ENCODE assay signal across 24 cellular contexts in genomic region chr13:73194310-73194709, GRCh38.
DNase-seq lines count a peak whose midpoint lies in the region; ATAC-seq, FAIRE-seq and TF ChIP-seq lines count a peak whose summit lies in the region.
"Had no signal": no experiment of that assay in that cellular context is flagged by ENCODE, and none has a peak within 500 bp of the region (broad histone marks: within the 10 kb centered on the region; RNA-seq: fewer than 3 reads in every experiment).

No MANE protein-coding gene starts in this region.

- ATAC-seq in SK-N-SH treated with all-trans-retinoic acid at 6 μM for 48 hours (no peak), HepG2 (peak; percentile 43; the same call in 2 of the 3 replicates)
- no peak for ATAC-seq in stimulated activated naive CD8-positive, alpha-beta T cell treated with anti-CD3 and anti-CD28 coated beads, Interleukin-15, Interleukin-2, amounts not matched to agents 100 U/mL and 50 U/mL, for 24 hours
- ATAC-seq in naive thymus-derived CD4-positive, alpha-beta T cell = no peak
- ATAC-seq: activated CD8-positive, alpha-beta T cell treated with anti-CD3 and anti-CD28 coated beads, Interleukin-2, amount 10 ng/mL, durations not matched to agents 7 days and 5 days; activated naive CD8-positive, alpha-beta T cell treated with anti-CD3 and anti-CD28 coated beads, Interleukin-2, amount 50 U/mL, for 24 hours had no signal

- H3K27ac ChIP-seq in SK-N-SH (ENCODE audit: low read depth in 2 of 2, low read length in 1 of 2) = no peak overlapping the region
- H3K27ac ChIP-seq in HepG2 (ENCODE audit: extremely low read length, insufficient read depth, low read length) = no peak overlapping the region
- no peak overlapping the region for H3K27ac ChIP-seq in naive thymus-derived CD4-positive, alpha-beta T cell (ENCODE audit: low read depth, low read length)
- H3K27ac ChIP-seq: sigmoid colon, SJSA1 had no signal

- no peaks in the 10 kb centered on the region for H4K20me1 ChIP-seq in SK-N-SH (ENCODE audit: insufficient read depth)
- no peaks in the 10 kb centered on the region for H4K20me1 ChIP-seq in HepG2 (ENCODE audit: insufficient read depth, low read length)

- H3K36me3 ChIP-seq in SK-N-SH (replicated peaks in 1 of 2; ENCODE audit: control insufficient read depth in 1 of 2, insufficient read depth in 2 of 2, low read length in 1 of 2) (no peaks in the 10 kb centered on the region), bronchial epithelial cell (ENCODE audit: control insufficient read depth, insufficient read depth, low read length) (no peaks in the 10 kb centered on the region), HepG2 (replicated peaks in 1 of 2; ENCODE audit: control insufficient read depth in 1 of 2, insufficient read depth in 2 of 2, low read length in 2 of 2) (no peaks in the 10 kb centered on the region)
- no peaks in the 10 kb centered on the region for H3K36me3 ChIP-seq in naive thymus-derived CD4-positive, alpha-beta T cell (ENCODE audit: control insufficient read depth in 2 of 3, insufficient read depth in 3 of 3, low read length in 3 of 3)
- H3K36me3 ChIP-seq: sigmoid colon, SJSA1 had no signal

- peaks cover 16% of the 10 kb centered on the region for H3K4me1 Mint-ChIP-seq in type B pancreatic cell (ENCODE audit: unreplicated experiment)
- H3K4me1 Mint-ChIP-seq in naive thymus-derived CD4-positive, alpha-beta T cell = peaks cover 0 to 8% (median 5%) of the 10 kb centered on the region in 7 donors
- H3K4me1 Mint-ChIP-seq: B cell had no signal

- H3K9ac ChIP-seq in SK-N-SH = no peak overlapping the region
- no peak overlapping the region for H3K9ac ChIP-seq in HepG2 (ENCODE audit: insufficient read depth, low read depth, low read length)

- H3K27me3 Mint-ChIP-seq in type B pancreatic cell = no peaks in the 10 kb centered on the region
- H3K27me3 Mint-ChIP-seq in naive thymus-derived CD4-positive, alpha-beta T cell = peaks cover 0 to 14% (median 0%) of the 10 kb centered on the region in 5 donors
- H3K27me3 Mint-ChIP-seq: B cell had no signal

- peak overlapping the region; percentile 48 for H3K4me3 Mint-ChIP-seq in type B pancreatic cell
- H3K4me3 Mint-ChIP-seq in naive thymus-derived CD4-positive, alpha-beta T cell = no peak overlapping the region
- H3K4me3 Mint-ChIP-seq: activated CD8-positive, alpha-beta T cell treated with anti-CD3 and anti-CD28 coated beads, Interleukin-2, amount 10 ng/mL, durations not matched to agents 7 days and 5 days; activated naive CD8-positive, alpha-beta T cell treated with anti-CD3 and anti-CD28 coated beads, Interleukin-2, amount 50 U/mL, for 24 hours; B cell; CD8-positive, alpha-beta memory T cell; T-helper 1 cell treated with Interleukin-12 subunit alpha and Interleukin-12 subunit beta and Interleukin-4 antibody, amounts not matched to agents 30 μg/mL and 1 μg/mL, for 36 hours had no signal

- FAIRE-seq in bronchial epithelial cell (lab: Jason Lieb, UNC) (peak; percentile 62), HepG2 (lab: Jason Lieb, UNC) (no peak)

- H3K27me3 ChIP-seq in SK-N-SH (ENCODE audit: insufficient read depth) (no peaks in the 10 kb centered on the region), bronchial epithelial cell (ENCODE audit: control insufficient read depth, insufficient read depth, low read length) (no peaks in the 10 kb centered on the region), HepG2 (ENCODE audit: control insufficient read depth in 1 of 2, insufficient read depth in 2 of 2, low read length in 2 of 2) (no peaks in the 10 kb centered on the region)
- no peaks in the 10 kb centered on the region for H3K27me3 ChIP-seq in naive thymus-derived CD4-positive, alpha-beta T cell (ENCODE audit: control insufficient read depth in 2 of 2, insufficient read depth in 2 of 2, low read length in 2 of 2)
- H3K27me3 ChIP-seq: sigmoid colon, SJSA1 had no signal

- in situ Hi-C loops in HepG2 (cut with HindIII; ENCODE audit: extremely low pct_ligation_motif_present, low pct_unique_long_range_greater_than_20kb) = no loop called here

- POLR2A ChIA-PET in SK-N-SH (lab: Yijun Ruan, JAX) = no interaction called here
- POLR2A ChIA-PET in HepG2 (lab: Yijun Ruan, JAX) = no interaction called here
- POLR2A ChIA-PET in naive thymus-derived CD4-positive, alpha-beta T cell (lab: Charles Lee) = no interaction called here

- TF ChIP-seq RAD21 in SK-N-SH (IDR thresholded peaks at IDR 0.05; ENCODE audit: low read length) = no peak
- no peak for TF ChIP-seq RAD21 in HepG2 (CRISPR knock-in tag; IDR thresholded peaks at IDR 0.05)

- peak overlapping the region; percentile 72 for H3K27ac Mint-ChIP-seq in type B pancreatic cell
- no peak overlapping the region for H3K27ac Mint-ChIP-seq in naive thymus-derived CD4-positive, alpha-beta T cell
- H3K27ac Mint-ChIP-seq: activated CD8-positive, alpha-beta T cell treated with anti-CD3 and anti-CD28 coated beads, Interleukin-2, amount 10 ng/mL, durations not matched to agents 7 days and 5 days; activated naive CD8-positive, alpha-beta T cell treated with anti-CD3 and anti-CD28 coated beads, Interleukin-2, amount 50 U/mL, for 24 hours; B cell; CD8-positive, alpha-beta memory T cell; T-helper 1 cell treated with Interleukin-12 subunit alpha and Interleukin-12 subunit beta and Interleukin-4 antibody, amounts not matched to agents 30 μg/mL and 1 μg/mL, for 36 hours had no signal

- no TSS peak for BruUV-seq in HepG2 (replicated peaks; lab: Mats Ljungman, UMichigan)

- CTCF ChIA-PET in SK-N-SH (lab: Yijun Ruan, JAX) = no interaction called here
- CTCF ChIA-PET in HepG2 (lab: Yijun Ruan, JAX; ENCODE audit: low intra/inter-chr PET ratio, low total read pairs) = no interaction called here
- CTCF ChIA-PET in naive thymus-derived CD4-positive, alpha-beta T cell (lab: Charles Lee) = interaction anchor here (0.6 kb wide), 1 partner anchor 39 kb away, joined by 5 read pairs; no protein-coding TSS in a partner anchor

- no peak overlapping the region for H2AFZ ChIP-seq in SK-N-SH (ENCODE audit: low read depth)
- H2AFZ ChIP-seq in HepG2 (ENCODE audit: low read length) = no peak overlapping the region

- peak; percentile 4 for DNase-seq in SK-N-SH
- peak; percentile 24 for DNase-seq in bronchial epithelial cell (ENCODE audit: low read depth)
- peak; percentile 26 for DNase-seq in HepG2 (ENCODE audit: low spot score)
- DNase-seq in type B pancreatic cell (ENCODE audit: extremely low spot score, unreplicated experiment) = no peak
- no peak for DNase-seq in NCI-H2227 (lab: John Stamatoyannopoulos, UW; ENCODE audit: unreplicated experiment)
- DNase-seq in stimulated activated naive CD8-positive, alpha-beta T cell treated with anti-CD3 and anti-CD28 coated beads, Interleukin-15, Interleukin-2, amounts not matched to agents 100 U/mL and 50 U/mL, for 24 hours = no peak
- DNase-seq in naive thymus-derived CD4-positive, alpha-beta T cell = no peak
- DNase-seq: activated CD4-positive, alpha-beta T cell treated with anti-CD3 and anti-CD28 coated beads for 1 hour; activated CD8-positive, alpha-beta T cell treated with anti-CD3 and anti-CD28 coated beads, Interleukin-2, amount 10 ng/mL, durations not matched to agents 7 days and 5 days; activated gamma-delta T cell; activated naive CD8-positive, alpha-beta T cell treated with anti-CD3 and anti-CD28 coated beads, Interleukin-2, amount 50 U/mL, for 24 hours; activated T-cell treated with anti-CD3 and anti-CD28 coated beads for 4 hours; CD8-positive, alpha-beta memory T cell; effector memory CD4-positive, alpha-beta T cell; GDM1; Kasumi-1; NCI-H1930; NCI-H345; NK-92 treated with Interleukin-12 subunit alpha and Interleukin-12 subunit beta, amount 100 ng/mL, for 24 hours; sigmoid colon had no signal

- H3K9me3 Mint-ChIP-seq in type B pancreatic cell = peaks cover 7% of the 10 kb centered on the region
- peaks cover 0 to 8% (median 0%) of the 10 kb centered on the region in 11 donors for H3K9me3 Mint-ChIP-seq in naive thymus-derived CD4-positive, alpha-beta T cell
- H3K9me3 Mint-ChIP-seq: activated naive CD8-positive, alpha-beta T cell treated with anti-CD3 and anti-CD28 coated beads, Interleukin-2, amount 50 U/mL, for 24 hours; CD8-positive, alpha-beta memory T cell; T-helper 1 cell treated with Interleukin-12 subunit alpha and Interleukin-12 subunit beta and Interleukin-4 antibody, amounts not matched to agents 30 μg/mL and 1 μg/mL, for 36 hours had no signal

- 67% methylated on average over 4 of the region's 4 CpGs for WGBS in SK-N-SH (ENCODE audit: low lambda C conversion rate)
- 52% methylated on average over 4 of the region's 4 CpGs for WGBS in HepG2 (ENCODE audit: low lambda C conversion rate)

- H3K79me2 ChIP-seq in SK-N-SH (ENCODE audit: insufficient read depth) (no peaks in the 10 kb centered on the region; the same call in 1 of the 2 replicates), HepG2 (ENCODE audit: insufficient read depth, low read length) (no peaks in the 10 kb centered on the region)

- no peaks in the 10 kb centered on the region for H3F3A ChIP-seq in SK-N-SH (replicated peaks; ENCODE audit: insufficient read depth)

- H3K4me1 ChIP-seq in SK-N-SH (ENCODE audit: control insufficient read depth in 1 of 2, insufficient read depth in 2 of 2, low read depth in 1 of 2, low read length in 1 of 2) = peaks cover 0 to 3% of the 10 kb centered on the region in 2 experiments; a peak in 1 of 4 replicates
- peaks cover 18% of the 10 kb centered on the region; the same call in 1 of the 2 replicates for H3K4me1 ChIP-seq in HepG2 (ENCODE audit: insufficient read depth, low read length)
- no peaks in the 10 kb centered on the region for H3K4me1 ChIP-seq in naive thymus-derived CD4-positive, alpha-beta T cell (ENCODE audit: control insufficient read depth in 2 of 2, insufficient read depth in 2 of 2, low read length in 2 of 2)
- H3K4me1 ChIP-seq: sigmoid colon, SJSA1 had no signal

- TF ChIP-seq EP300 in SK-N-SH (IDR thresholded peaks at IDR 0.05; ENCODE audit: borderline replicate concordance in 1 of 2, low read depth in 1 of 2, low read length in 1 of 2) (no peak), HepG2 (IDR thresholded peaks at IDR 0.05; ENCODE audit: low read depth in 2 of 2, low read length in 2 of 2) (no peak), HepG2 (CRISPR knock-in tag; IDR thresholded peaks at IDR 0.05; ENCODE audit: borderline replicate concordance) (no peak)

- no peak overlapping the region for H3K4me2 ChIP-seq in SK-N-SH
- no peak overlapping the region for H3K4me2 ChIP-seq in HepG2 (ENCODE audit: low read depth, low read length)

- intact Hi-C loops in HepG2 (cut with micrococcal nuclease; ENCODE audit: unreplicated experiment) = no loop called here
- intact Hi-C loops in naive thymus-derived CD4-positive, alpha-beta T cell (cut with micrococcal nuclease) = no loop called here

- TF ChIP-seq POLR2A in HepG2 (IDR thresholded peaks at IDR 0.05; ENCODE audit: insufficient read depth in 1 of 2, low read depth in 2 of 2, low read length in 2 of 2) = no peak

- no peaks in the 10 kb centered on the region for H3K9me2 ChIP-seq in SK-N-SH

- peaks cover 7% of the 10 kb centered on the region for H3K36me3 Mint-ChIP-seq in type B pancreatic cell
- H3K36me3 Mint-ChIP-seq in naive thymus-derived CD4-positive, alpha-beta T cell = no peaks in the 10 kb centered on the region
- H3K36me3 Mint-ChIP-seq: CD8-positive, alpha-beta memory T cell had no signal

- TF ChIP-seq CTCF in SK-N-SH (IDR thresholded peaks at IDR 0.05) = no peak
- no peak for TF ChIP-seq CTCF in bronchial epithelial cell (IDR thresholded peaks at IDR 0.05; ENCODE audit: insufficient read depth, low read length, severe bottlenecking)
- no peak for TF ChIP-seq CTCF in HepG2 (CRISPR knock-in tag; IDR thresholded peaks at IDR 0.05)
- TF ChIP-seq CTCF in type B pancreatic cell (conservative IDR thresholded peaks at IDR 0.05) = no peak

- H3K4me3 ChIP-seq in SK-N-SH (ENCODE audit: low read depth in 2 of 2, low read length in 1 of 2) (no peak overlapping the region), bronchial epithelial cell (ENCODE audit: low read depth, low read length) (no peak overlapping the region), HepG2 (replicated peaks in 1 of 3; ENCODE audit: insufficient read depth in 1 of 3, low read depth in 2 of 3, low read length in 3 of 3) (no peak overlapping the region)
- no peak overlapping the region for H3K4me3 ChIP-seq in naive thymus-derived CD4-positive, alpha-beta T cell (ENCODE audit: low read length)
- H3K4me3 ChIP-seq: sigmoid colon, SJSA1 had no signal

- no peaks in the 10 kb centered on the region for H3K9me3 ChIP-seq in SK-N-SH
- no peaks in the 10 kb centered on the region for H3K9me3 ChIP-seq in HepG2 (ENCODE audit: low read length)
- H3K9me3 ChIP-seq in naive thymus-derived CD4-positive, alpha-beta T cell (ENCODE audit: control insufficient read depth in 2 of 3, low read length in 3 of 3) = no peaks in the 10 kb centered on the region
- H3K9me3 ChIP-seq: sigmoid colon, SJSA1 had no signal

Comparison
In these comparisons a context has a peak if more than half of its experiments do, and no peak if none do; other contexts are left out.
1. DNase-seq: peak in SK-N-SH (single experiment), bronchial epithelial cell (single experiment) and HepG2 (single experiment); none in type B pancreatic cell (single experiment), NCI-H2227 (single experiment), stimulated activated naive CD8-positive, alpha-beta T cell treated with anti-CD3 and anti-CD28 coated beads, Interleukin-15, Interleukin-2, amounts not matched to agents 100 U/mL and 50 U/mL, for 24 hours (single experiment) and naive thymus-derived CD4-positive, alpha-beta T cell (0 of 9).